ENCODE assay signal across 11 cellular contexts in genomic region chr12:6915789-6916285, GRCh38. TPM values are rescaled to one million over a fixed set of nuclear protein-coding genes. Genes with fewer than 3 reads are reported as not detected.
DNase-seq lines count a peak whose midpoint lies in the region; ATAC-seq, FAIRE-seq and TF ChIP-seq lines count a peak whose summit lies in the region.
"Had no signal": no experiment of that assay in that cellular context is flagged by ENCODE, and none has a peak within 500 bp of the region (broad histone marks: within the 10 kb centered on the region; RNA-seq: fewer than 3 reads in every experiment).

No MANE protein-coding gene starts in this region.

- H3K27me3 ChIP-seq in GM23248 (replicated peaks; ENCODE audit: insufficient read depth), result no peaks in the 10 kb centered on the region
- H3K27me3 ChIP-seq: pancreas had no signal

- peak overlapping the region; percentile 94 for H3K4me2 ChIP-seq in A549
- H3K4me2 ChIP-seq in GM23248 (ENCODE audit: unreplicated experiment), result no peak overlapping the region

- H3K4me1 ChIP-seq in A549 (peaks cover 17% of the 10 kb centered on the region), GM23248 (ENCODE audit: insufficient read depth) (peaks cover 10% of the 10 kb centered on the region; the same call in 1 of the 2 replicates)

- DNase-seq in A549 (ENCODE audit: low read depth in 1 of 2, low spot score in 1 of 2), result no peak
- no peak for DNase-seq in GM23248
- DNase-seq in activated naive CD8-positive, alpha-beta T cell treated with anti-CD3 and anti-CD28 coated beads, Interleukin-2, amount 50 U/mL, for 24 hours, result no peak
- DNase-seq in naive B cell, result no peak
- no peak for DNase-seq in OCI-M1 (lab: John Stamatoyannopoulos, UW)
- DNase-seq in NCI-H524 treated with DMSO at 0.1 percent for 48 hours (lab: John Stamatoyannopoulos, UW), result no peak
- no peak for DNase-seq in NCI-H2107 (lab: John Stamatoyannopoulos, UW)
- DNase-seq: dermis blood vessel endothelial cell had no signal

- peak overlapping the region; percentile 93 for H3K4me3 Mint-ChIP-seq in activated naive CD8-positive, alpha-beta T cell treated with anti-CD3 and anti-CD28 coated beads, Interleukin-2, amount 50 U/mL, for 24 hours
- peak overlapping the region; percentile 33 to 83 (median 52) for H3K4me3 Mint-ChIP-seq in naive B cell

- H3K9ac ChIP-seq in GM23248, result no peak overlapping the region

- H3K27me3 Mint-ChIP-seq in activated naive CD8-positive, alpha-beta T cell treated with anti-CD3 and anti-CD28 coated beads, Interleukin-2, amount 50 U/mL, for 24 hours, result peaks cover 2% of the 10 kb centered on the region
- H3K27me3 Mint-ChIP-seq in naive B cell, result peaks cover 6 to 24% (median 22%) of the 10 kb centered on the region in 3 donors

- POLR2A ChIA-PET in A549 (lab: Yijun Ruan, JAX), result no interaction called here

- H3K27ac Mint-ChIP-seq in activated naive CD8-positive, alpha-beta T cell treated with anti-CD3 and anti-CD28 coated beads, Interleukin-2, amount 50 U/mL, for 24 hours, result peak overlapping the region; percentile 42
- H3K27ac Mint-ChIP-seq in naive B cell, result no peak overlapping the region

- in situ Hi-C loops in GM23248 (cut with MboI), result no loop called here

- CTCF ChIA-PET in A549 (lab: Yijun Ruan, JAX), result interaction anchor here (1.0 to 22.2 kb wide), 5 partner anchors 9 to 46 kb away, joined by 3 to 232 read pairs (median 10); partner anchors contain the start of genes ATN1, SPSB2 and TPI1

- H4K20me1 ChIP-seq in GM23248 (ENCODE audit: insufficient read depth), result no peaks in the 10 kb centered on the region

- H3K9me2 ChIP-seq in GM23248 (ENCODE audit: insufficient read depth), result no peaks in the 10 kb centered on the region

- no peaks in the 10 kb centered on the region for H3K9me3 Mint-ChIP-seq in activated naive CD8-positive, alpha-beta T cell treated with anti-CD3 and anti-CD28 coated beads, Interleukin-2, amount 50 U/mL, for 24 hours
- no peaks in the 10 kb centered on the region for H3K9me3 Mint-ChIP-seq in naive B cell

- TF ChIP-seq EP300 in A549 (IDR thresholded peaks at IDR 0.05), result no peak

- H3K36me3 Mint-ChIP-seq in activated naive CD8-positive, alpha-beta T cell treated with anti-CD3 and anti-CD28 coated beads, Interleukin-2, amount 50 U/mL, for 24 hours (ENCODE audit: low read depth), result peaks cover 15% of the 10 kb centered on the region
- no peaks in the 10 kb centered on the region for H3K36me3 Mint-ChIP-seq in naive B cell

- FAIRE-seq in A549 (lab: Jason Lieb, UNC), result no peak
- FAIRE-seq: pancreas had no signal

- no peak overlapping the region for H2AFZ ChIP-seq in GM23248

- TF ChIP-seq CTCF in A549 (IDR thresholded peaks at IDR 0.05), result no peak

- 70% methylated on average over 14 of the region's 14 CpGs for WGBS in A549 (ENCODE audit: missing lambda C conversion rate)
- WGBS in GM23248 (ENCODE audit: low coverage in 1 of 2, low lambda C conversion rate in 2 of 2, missing lambda C conversion rate in 2 of 2), 2 experiments, result 78 to 81% methylated on average over 14 of the region's 14 CpGs

- H3K79me2 ChIP-seq in GM23248 (ENCODE audit: insufficient read depth), result peaks cover 11% of the 10 kb centered on the region; the same call in 1 of the 2 replicates

- H3K36me3 ChIP-seq in GM23248 (ENCODE audit: low read depth), result no peaks in the 10 kb centered on the region
- H3K36me3 ChIP-seq: pancreas had no signal

- TF ChIP-seq RAD21 in A549 (conservative IDR thresholded peaks at IDR 0.05 in 1 of 2, IDR thresholded peaks at IDR 0.05 in 1 of 2), result no peak

- TF ChIP-seq POLR2A in A549 (IDR thresholded peaks at IDR 0.05; ENCODE audit: low read length), result no peak

- ATAC-seq in A549 (no peak), naive B cell (ENCODE audit: low read depth in 2 of 2) (no peak), GM21786 (IDR thresholded peaks at IDR 0.05; ENCODE audit: unreplicated experiment) (no peak)
- no peak for ATAC-seq in activated naive CD8-positive, alpha-beta T cell treated with anti-CD3 and anti-CD28 coated beads, Interleukin-2, amount 50 U/mL, for 24 hours
- ATAC-seq: pancreas had no signal

- no peaks in the 10 kb centered on the region for H3F3A ChIP-seq in GM23248 (ENCODE audit: insufficient read depth)

- H3K27ac ChIP-seq in A549 (peak overlapping the region in 1 of 2 experiments; percentile 93; a peak in 3 of 6 replicates), GM23248 (no peak overlapping the region)
- H3K27ac ChIP-seq: HL-60, pancreas had no signal

- peak overlapping the region; percentile 63 for H3K4me3 ChIP-seq in A549
- H3K4me3 ChIP-seq in GM23248, result peak overlapping the region; percentile 94

- H3K9me3 ChIP-seq in A549 (no peaks in the 10 kb centered on the region), GM23248 (ENCODE audit: low read depth) (no peaks in the 10 kb centered on the region)
- H3K9me3 ChIP-seq: pancreas had no signal

- H3K4me1 Mint-ChIP-seq in activated naive CD8-positive, alpha-beta T cell treated with anti-CD3 and anti-CD28 coated beads, Interleukin-2, amount 50 U/mL, for 24 hours, result peaks cover 34% of the 10 kb centered on the region
- H3K4me1 Mint-ChIP-seq in naive B cell, result peaks cover 22 to 43% (median 26%) of the 10 kb centered on the region in 3 donors

TF ChIP-seq in A549, 52 proteins besides CTCF, POLR2A, EP300 and RAD21 (continues in another document):
- TF ChIP-seq ZC3H11A (IDR thresholded peaks at IDR 0.05), result no peak
- TF ChIP-seq CBX2 (IDR thresholded peaks at IDR 0.05; ENCODE audit: borderline replicate concordance, low read depth), result no peak
- no peak for TF ChIP-seq ESRRA (IDR thresholded peaks at IDR 0.05; ENCODE audit: borderline replicate concordance, low read length)
- no peak for TF ChIP-seq NR3C1 (IDR thresholded peaks at IDR 0.05)
- no peak for TF ChIP-seq TFCP2L1 (CRISPR knock-in tag; IDR thresholded peaks at IDR 0.05)
- TF ChIP-seq JUNB (IDR thresholded peaks at IDR 0.05), result no peak
- no peak for TF ChIP-seq EHMT2 (IDR thresholded peaks at IDR 0.05; ENCODE audit: low read depth)
- TF ChIP-seq USF2 (IDR thresholded peaks at IDR 0.05), result no peak
- no peak for TF ChIP-seq MYC (IDR thresholded peaks at IDR 0.05; ENCODE audit: borderline replicate concordance, low read length)

RNA-seq across cellular contexts. Expression of gene ENO2, which starts 1.5 kb away (rescaled TPM):
- polyA plus RNA-seq in A549 (2011; rRNA removed), result 26.2 and 45.1 TPM in 2 replicates
- polyA plus RNA-seq in A549 (2012; cell fraction: cytosol; rRNA removed), result 38.3 and 43.1 TPM in 2 replicates
- polyA plus RNA-seq in A549 (2012; cell fraction: nucleus; rRNA removed), result 103 and 139 TPM in 2 replicates
- polyA plus RNA-seq in A549 (2017; fragmentation: RNase III; extraction: RNeasy Plus Mini Kit Qiagen cat#74134 plus additional on column Dnase treatment), result 31.0 to 38.6 TPM (median 31.6 TPM) in 3 replicates
- 20.9 and 25.3 TPM in 2 replicates for polyA minus RNA-seq in A549 (2011; rRNA and poly(A)+ RNA removed)
- total RNA-seq in GM23248 (2014; rRNA removed; shearing (Covaris generic)), result 10.1 and 16.3 TPM in 2 replicates
- polyA plus RNA-seq in GM23248 (2016; fragmentation: Nextera tagmentation; extraction: Ambion mirVana), result 32.8 and 34.2 TPM in 2 replicates
- 1 to 10 TPM; 3.8 to 8.4 (median 5.9) TPM for polyA plus RNA-seq in naive B cell (ENCODE audit: low read depth in 6 of 6)

RNA-seq across cellular contexts. Expression of gene LRRC23, which starts 11.2 kb away (rescaled TPM):
- polyA plus RNA-seq in A549 (2011; rRNA removed) (33.3 and 40.4 TPM in 2 replicates), A549 (2017; fragmentation: RNase III; extraction: RNeasy Plus Mini Kit Qiagen cat#74134 plus additional on column Dnase treatment) (17.2 to 19.1 TPM (median 19.1 TPM) in 3 replicates), GM23248 (2016; fragmentation: Nextera tagmentation; extraction: Ambion mirVana) (4.5 and 6.2 TPM in 2 replicates), naive B cell (ENCODE audit: low read depth in 6 of 6) (1 to 10 TPM; 4.1 to 8.7 (median 7.1) TPM)
- polyA plus RNA-seq in A549 (2012; cell fraction: cytosol; rRNA removed), result 19.4 and 20.2 TPM in 2 replicates
- polyA plus RNA-seq in A549 (2012; cell fraction: nucleus; rRNA removed), result 11.1 and 15.2 TPM in 2 replicates
- 16.6 and 22.1 TPM in 2 replicates for polyA minus RNA-seq in A549 (2011; rRNA and poly(A)+ RNA removed)
- 4.3 and 4.6 TPM in 2 replicates for total RNA-seq in GM23248 (2014; rRNA removed; shearing (Covaris generic))

RNA-seq across cellular contexts. Expression of gene ATN1, which starts 11.9 kb away (rescaled TPM):
- 11.3 and 23.1 TPM in 2 replicates for polyA plus RNA-seq in A549 (2011; rRNA removed)
- 26.7 and 40.3 TPM in 2 replicates for polyA plus RNA-seq in A549 (2012; cell fraction: cytosol; rRNA removed)
- 96.0 and 102 TPM in 2 replicates for polyA plus RNA-seq in A549 (2012; cell fraction: nucleus; rRNA removed)
- 40.3 to 51.6 TPM (median 51.2 TPM) in 3 replicates for polyA plus RNA-seq in A549 (2017; fragmentation: RNase III; extraction: RNeasy Plus Mini Kit Qiagen cat#74134 plus additional on column Dnase treatment)
- polyA minus RNA-seq in A549 (2011; rRNA and poly(A)+ RNA removed), result 14.1 and 24.0 TPM in 2 replicates
- 6.5 and 8.7 TPM in 2 replicates for total RNA-seq in GM23248 (2014; rRNA removed; shearing (Covaris generic))
- 13.3 and 14.7 TPM in 2 replicates for polyA plus RNA-seq in GM23248 (2016; fragmentation: Nextera tagmentation; extraction: Ambion mirVana)
- 1 to 10 TPM in 3 of 6 donors, under 1 TPM in 2, not detected in 1; 0.57 to 2.2 (median 1.1) TPM for polyA plus RNA-seq in naive B cell (ENCODE audit: low read depth in 6 of 6)

RNA-seq across cellular contexts. Expression of gene RNU7-1, which starts 27.8 kb away (rescaled TPM):
- polyA plus RNA-seq in A549 (2011; rRNA removed) (not detected in 2 replicates), A549 (2017; fragmentation: RNase III; extraction: RNeasy Plus Mini Kit Qiagen cat#74134 plus additional on column Dnase treatment) (not detected in 3 replicates), GM23248 (2016; fragmentation: Nextera tagmentation; extraction: Ambion mirVana) (not detected in 2 replicates), naive B cell (ENCODE audit: low read depth in 6 of 6) (not detected)
- not detected in 2 replicates for polyA plus RNA-seq in A549 (2012; cell fraction: cytosol; rRNA removed)
- not detected in 2 replicates for polyA plus RNA-seq in A549 (2012; cell fraction: nucleus; rRNA removed)
- not detected in 2 replicates for polyA minus RNA-seq in A549 (2011; rRNA and poly(A)+ RNA removed)
- not detected in 2 replicates for total RNA-seq in GM23248 (2014; rRNA removed; shearing (Covaris generic))
- total RNA-seq: dermis blood vessel endothelial cell, pancreas had no signal
- polyA plus RNA-seq: pancreas had no signal

RNA-seq across cellular contexts. Expression of gene C12orf57, which starts 28.0 kb away (rescaled TPM):
- polyA plus RNA-seq in A549 (2011; rRNA removed) (466 and 493 TPM in 2 replicates), A549 (2017; fragmentation: RNase III; extraction: RNeasy Plus Mini Kit Qiagen cat#74134 plus additional on column Dnase treatment) (224 to 273 TPM (median 261 TPM) in 3 replicates), GM23248 (2016; fragmentation: Nextera tagmentation; extraction: Ambion mirVana) (247 and 257 TPM in 2 replicates), naive B cell (ENCODE audit: low read depth in 6 of 6) (100 to 1,000 TPM; 126 to 211 (median 194) TPM)
- 958 and 1,062 TPM in 2 replicates for polyA plus RNA-seq in A549 (2012; cell fraction: cytosol; rRNA removed)
- 535 and 597 TPM in 2 replicates for polyA plus RNA-seq in A549 (2012; cell fraction: nucleus; rRNA removed)
- 98.2 and 108 TPM in 2 replicates for polyA minus RNA-seq in A549 (2011; rRNA and poly(A)+ RNA removed)
- 261 and 264 TPM in 2 replicates for total RNA-seq in GM23248 (2014; rRNA removed; shearing (Covaris generic))
